ENCODE assay signal across 8 cellular contexts in the genomic region with DNA sequence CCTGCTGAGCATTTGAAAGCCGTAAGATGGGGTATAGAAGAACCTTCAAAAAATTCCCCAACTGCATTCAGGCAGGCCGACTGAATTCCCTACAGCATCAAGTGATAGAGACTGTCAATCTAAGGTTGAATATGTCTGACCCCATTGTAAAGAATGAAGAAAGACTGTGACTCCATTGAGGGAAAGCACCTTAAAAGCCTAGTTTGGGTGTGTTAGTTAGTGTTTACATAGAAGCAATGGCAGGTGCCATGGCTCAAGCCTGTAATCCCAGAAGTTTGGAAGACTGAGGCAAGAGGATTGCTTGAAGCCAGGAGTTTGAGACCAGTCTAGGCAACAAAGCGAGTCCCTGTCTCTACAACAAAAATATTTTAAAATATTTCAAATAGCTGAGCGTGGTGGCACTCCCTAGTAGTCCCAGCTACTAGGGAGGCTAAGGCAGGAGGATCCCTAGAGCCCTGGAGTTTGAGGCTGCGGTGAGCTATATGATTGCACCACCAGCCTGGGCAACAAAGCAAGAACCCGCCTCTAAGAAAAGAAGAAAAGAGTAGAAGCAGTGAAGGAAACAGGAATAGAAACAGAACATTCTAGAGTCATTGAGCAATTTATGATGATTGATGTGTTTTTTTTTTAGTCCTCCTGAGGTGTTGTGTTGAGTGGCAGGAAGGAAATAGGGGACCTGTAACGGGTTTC. TPM values are rescaled to one million over a fixed set of nuclear protein-coding genes. Genes with fewer than 3 reads are reported as not detected.
A peak's percentile ranks its signal among the peaks of the same experiment; 100 is the strongest.
DNase-seq lines count a peak whose midpoint lies in the region; ATAC-seq and TF ChIP-seq lines count a peak whose summit lies in the region.

No MANE protein-coding gene starts in this region.

- no peak overlapping the region for H3K4me3 Mint-ChIP-seq in stimulated activated effector memory CD8-positive, alpha-beta T cell treated with anti-CD3 and anti-CD28 coated beads, Interleukin-12 subunit alpha, Interleukin-12 subunit beta, amount 100 ng/mL, for 72 hours

- H3K9me3 ChIP-seq in BLaER1 treated with 17β-estradiol and CSF1 and Interleukin-3, amounts not matched to agents 10 nM and 100 nM (replicated peaks in 1 of 11): no peaks in the 10 kb centered on the region

- H3K4me1 ChIP-seq in BLaER1 treated with 17β-estradiol and CSF1 and Interleukin-3, amounts not matched to agents 10 nM and 100 nM: peaks cover 46 to 78% (median 66%) of the 10 kb centered on the region in 10 experiments

- peak overlapping the region in 7 of 10 experiments; percentile 5 to 39 (median 13); a peak in 5 of 20 replicates for H3K4me3 ChIP-seq in BLaER1 treated with 17β-estradiol and CSF1 and Interleukin-3, amounts not matched to agents 10 nM and 100 nM
- H3K4me3 ChIP-seq in fibroblast of the aortic adventitia (ENCODE audit: low read depth, low read length): no peak overlapping the region

- no peaks in the 10 kb centered on the region for H4K20me1 ChIP-seq in BLaER1 treated with 17β-estradiol and CSF1 and Interleukin-3, amounts not matched to agents 10 nM and 100 nM

- no peaks in the 10 kb centered on the region for H3K9me3 Mint-ChIP-seq in stimulated activated effector memory CD8-positive, alpha-beta T cell treated with anti-CD3 and anti-CD28 coated beads, Interleukin-12 subunit alpha, Interleukin-12 subunit beta, amount 100 ng/mL, for 72 hours

- no peak for TF ChIP-seq CTCF in fibroblast of the aortic adventitia (IDR thresholded peaks at IDR 0.05; ENCODE audit: insufficient read depth, low read length)

- ATAC-seq in GM21619 (IDR thresholded peaks at IDR 0.05; ENCODE audit: unreplicated experiment): peak; percentile 17
- no peak for ATAC-seq in stimulated activated effector memory CD8-positive, alpha-beta T cell treated with anti-CD3 and anti-CD28 coated beads, Interleukin-12 subunit alpha, Interleukin-12 subunit beta, amount 100 ng/mL, for 72 hours

- H3K27ac Mint-ChIP-seq in stimulated activated effector memory CD8-positive, alpha-beta T cell treated with anti-CD3 and anti-CD28 coated beads, Interleukin-12 subunit alpha, Interleukin-12 subunit beta, amount 100 ng/mL, for 72 hours: no peak overlapping the region

- peak; percentile 47 for DNase-seq in RKO (ENCODE audit: low spot score)
- DNase-seq in fibroblast of the aortic adventitia (ENCODE audit: low read depth): peak; percentile 55
- DNase-seq in stimulated activated CD8-positive, alpha-beta memory T cell treated with anti-CD3 and anti-CD28 coated beads, Interleukin-4, amount 100 ng/mL, for 48 hours: peak; percentile 36
- no peak for DNase-seq in NCI-H2081 treated with DMSO at 0.1 percent for 48 hours (lab: John Stamatoyannopoulos, UW)
- DNase-seq in stimulated activated effector memory CD8-positive, alpha-beta T cell treated with anti-CD3 and anti-CD28 coated beads, Interleukin-12 subunit alpha, Interleukin-12 subunit beta, amount 100 ng/mL, for 72 hours (ENCODE audit: low spot score in 2 of 2): no peak
- no peak for DNase-seq in mucosa of gallbladder (ENCODE audit: low spot score)

- H3K27me3 ChIP-seq in BLaER1 treated with 17β-estradiol and CSF1 and Interleukin-3, amounts not matched to agents 10 nM and 100 nM: no peaks in the 10 kb centered on the region

- H3K36me3 ChIP-seq in BLaER1 treated with 17β-estradiol and CSF1 and Interleukin-3, amounts not matched to agents 10 nM and 100 nM: no peaks in the 10 kb centered on the region; a peak in 1 of 22 replicates

- peaks cover 10% of the 10 kb centered on the region for H3K36me3 Mint-ChIP-seq in stimulated activated effector memory CD8-positive, alpha-beta T cell treated with anti-CD3 and anti-CD28 coated beads, Interleukin-12 subunit alpha, Interleukin-12 subunit beta, amount 100 ng/mL, for 72 hours

- H3K9ac ChIP-seq in BLaER1 treated with 17β-estradiol and CSF1 and Interleukin-3, amounts not matched to agents 10 nM and 100 nM: peak overlapping the region; percentile 66 to 80 (median 78)

- peaks cover 38% of the 10 kb centered on the region for H3K4me1 Mint-ChIP-seq in stimulated activated effector memory CD8-positive, alpha-beta T cell treated with anti-CD3 and anti-CD28 coated beads, Interleukin-12 subunit alpha, Interleukin-12 subunit beta, amount 100 ng/mL, for 72 hours

- H3K27ac ChIP-seq in BLaER1 treated with 17β-estradiol and CSF1 and Interleukin-3, amounts not matched to agents 10 nM and 100 nM: peak overlapping the region; percentile 84 to 95 (median 91)

- H3K4me2 ChIP-seq in BLaER1 treated with 17β-estradiol and CSF1 and Interleukin-3, amounts not matched to agents 10 nM and 100 nM: peak overlapping the region; percentile 78 to 96 (median 87)

RNA-seq across cellular contexts. Expression of a gene that starts 15.4 kb away (rescaled TPM):
- total RNA-seq in fibroblast of the aortic adventitia (ENCODE audit: low replicate concordance): 15.7 and 28.4 TPM in 2 replicates
- total RNA-seq in mucosa of gallbladder: 28.3 TPM

RNA-seq across cellular contexts. Expression of a gene that starts 15.5 kb away (rescaled TPM):
- 0.65 and 0.99 TPM in 2 replicates for total RNA-seq in fibroblast of the aortic adventitia (ENCODE audit: low replicate concordance)
- 3.4 TPM for total RNA-seq in mucosa of gallbladder

RNA-seq across cellular contexts. Expression of a gene that starts 16.5 kb away (rescaled TPM):
- total RNA-seq in fibroblast of the aortic adventitia (ENCODE audit: low replicate concordance) (73.0 and 257 TPM in 2 replicates), mucosa of gallbladder (446 TPM)

RNA-seq across cellular contexts. Expression of a gene that starts 22.1 kb away (rescaled TPM):
- 50.8 and 73.3 TPM in 2 replicates for total RNA-seq in fibroblast of the aortic adventitia (ENCODE audit: low replicate concordance)
- 42.9 TPM for total RNA-seq in mucosa of gallbladder

RNA-seq across cellular contexts. Expression of a gene that starts 41.6 kb away (rescaled TPM):
- not detected in 2 replicates for total RNA-seq in fibroblast of the aortic adventitia (ENCODE audit: low replicate concordance)
- 0.40 TPM for total RNA-seq in mucosa of gallbladder

Comparison
In these comparisons a context has a peak if more than half of its experiments do, and no peak if none do; other contexts are left out.
1. DNase-seq: peak in RKO (single experiment), fibroblast of the aortic adventitia (single experiment) and stimulated activated CD8-positive, alpha-beta memory T cell treated with anti-CD3 and anti-CD28 coated beads, Interleukin-4, amount 100 ng/mL, for 48 hours (single experiment); none in NCI-H2081 treated with DMSO at 0.1 percent for 48 hours (single experiment), stimulated activated effector memory CD8-positive, alpha-beta T cell treated with anti-CD3 and anti-CD28 coated beads, Interleukin-12 subunit alpha, Interleukin-12 subunit beta, amount 100 ng/mL, for 72 hours (0 of 2) and mucosa of gallbladder (single experiment).